18 cellular contexts compared by ENCODE assay signal in the genomic region with DNA sequence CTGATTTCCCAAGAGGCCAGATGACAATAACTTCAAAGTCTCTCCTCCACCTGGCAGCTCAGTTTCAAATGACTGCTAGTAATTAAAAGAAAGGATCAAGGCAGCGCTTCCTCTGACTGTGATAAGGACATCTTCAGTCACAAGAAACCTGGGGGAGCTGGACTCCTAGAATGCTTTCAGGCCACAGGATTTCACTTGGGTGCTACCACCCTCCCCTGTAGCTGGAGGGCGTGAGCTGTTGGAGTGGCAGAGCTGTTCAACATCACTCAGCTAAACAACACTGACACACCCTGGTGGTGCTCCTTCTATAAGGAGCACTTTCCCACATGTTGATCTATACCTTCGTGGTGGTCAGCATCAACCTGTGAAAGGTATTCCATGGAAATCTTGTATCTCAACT. TPM values are rescaled to one million over a fixed set of nuclear protein-coding genes. Genes with fewer than 3 reads are reported as not detected.
DNase-seq lines count a peak whose midpoint lies in the region; ATAC-seq, FAIRE-seq and TF ChIP-seq lines count a peak whose summit lies in the region.
"Had no signal": no experiment of that assay in that cellular context is flagged by ENCODE, and none has a peak within 500 bp of the region (broad histone marks: within the 10 kb centered on the region; RNA-seq: fewer than 3 reads in every experiment).

No MANE protein-coding gene starts in this region.

- DNase-seq in GM10248 (ENCODE audit: extremely low spot score) = no peak
- DNase-seq in H9 = no peak
- DNase-seq in T-cell = no peak
- no peak for DNase-seq in naive B cell
- no peak for DNase-seq in RCC 7860 (ENCODE audit: low spot score)
- no peak for DNase-seq in NCI-H1436 (lab: John Stamatoyannopoulos, UW)
- DNase-seq in NCI-H226 = no peak
- DNase-seq: activated CD8-positive, alpha-beta memory T cell treated with anti-CD3 and anti-CD28 coated beads, Interleukin-2, amount 50 U/mL, for 4 hours; activated naive CD4-positive, alpha-beta T cell treated with anti-CD3 and anti-CD28 coated beads for 36 hours; cortex of kidney; natural killer cell; NCI-H2029; Right ventricle myocardium superior; stimulated activated naive CD8-positive, alpha-beta T cell treated with anti-CD3 and anti-CD28 coated beads, Interleukin-15, Interleukin-2, amounts not matched to agents 100 U/mL and 50 U/mL, for 24 hours; upper lobe of right lung had no signal

- H3K4me2 ChIP-seq in H9 (ENCODE audit: insufficient read depth, insufficient read length, low read length) = no peak overlapping the region

- no CpG with 5 or more reads among the region's 3 CpGs for WGBS in H9 (ENCODE audit: extremely low coverage, insufficient read length, low lambda C conversion rate)

- H2BK15ac ChIP-seq in H9 (ENCODE audit: low read depth, low read length) = no peak overlapping the region

- no peak overlapping the region for H3K27ac ChIP-seq in H9 (ENCODE audit: insufficient read length, low read depth, low read length)
- H3K27ac ChIP-seq: upper lobe of right lung had no signal

- H3K56ac ChIP-seq in H9 (ENCODE audit: insufficient read length, low read depth, low read length) = no peak overlapping the region

- no peaks in the 10 kb centered on the region for H4K20me1 ChIP-seq in H9 (ENCODE audit: control insufficient read depth, insufficient read depth, insufficient read length)

- H3T11ph ChIP-seq in H9 (ENCODE audit: low read length) = no peak overlapping the region

- H3K27ac Mint-ChIP-seq in H9 = no peak overlapping the region
- H3K27ac Mint-ChIP-seq in T-cell = no peak overlapping the region
- peak overlapping the region in 1 of 6 donors; percentile 96 for H3K27ac Mint-ChIP-seq in naive B cell
- H3K27ac Mint-ChIP-seq: activated naive CD4-positive, alpha-beta T cell treated with anti-CD3 and anti-CD28 coated beads for 36 hours; natural killer cell; T-helper 2 cell treated with Interferon-gamma antibody and Interleukin-4, amounts not matched to agents 5 μg/mL and 100 μg/mL, for 36 hours had no signal

- no peak overlapping the region for H3K18ac ChIP-seq in H9 (ENCODE audit: insufficient read length, low read depth, low read length)

- H2AFZ ChIP-seq in H9 (ENCODE audit: low read length) = no peak overlapping the region

- CTCF ChIA-PET in GM10248 (lab: Yijun Ruan, JAX) = interaction anchor here (0.9 to 2.1 kb wide), 9 partner anchors 9 to 703 kb away, joined by 3 to 7 read pairs (median 4); no protein-coding TSS in a partner anchor
- CTCF ChIA-PET in T-cell (lab: Charles Lee) = no interaction called here

- H4K8ac ChIP-seq in H9 (replicated peaks; ENCODE audit: insufficient read length, low read depth, low read length) = no peak overlapping the region

- H3K27me3 ChIP-seq in H9 (ENCODE audit: insufficient read depth, low read length) = peaks cover 23% of the 10 kb centered on the region

- no peak overlapping the region for H4K5ac ChIP-seq in H9 (ENCODE audit: insufficient read length, low read depth, low read length)

- no peak for FAIRE-seq in RCC 7860 (lab: Jason Lieb, UNC)

- H4K91ac ChIP-seq in H9 (ENCODE audit: insufficient read length, low read depth, low read length) = no peak overlapping the region

- H3K4me3 Mint-ChIP-seq in H9 (peak overlapping the region; percentile 11 to 41; a peak in 2 of 5 replicates), T-cell (peak overlapping the region in 2 of 3 donors; percentile 4 to 78), naive B cell (peak overlapping the region in 5 of 8 donors; percentile 17 to 93 (median 89))

- H3K4ac ChIP-seq in H9 (ENCODE audit: low read depth, low read length) = no peak overlapping the region

- no peak overlapping the region for H2AK5ac ChIP-seq in H9 (ENCODE audit: insufficient read length, low read length)

- no peak overlapping the region for H3K23ac ChIP-seq in H9 (ENCODE audit: insufficient read length, low read depth, low read length)

- H3K23me2 ChIP-seq in H9 (ENCODE audit: insufficient read length, low read depth, low read length, poor library complexity, severe bottlenecking) = peaks cover 14% of the 10 kb centered on the region

- H2BK5ac ChIP-seq in H9 (ENCODE audit: insufficient read length, low read length) = no peak overlapping the region

- TF ChIP-seq CTCF in GM10248 (IDR thresholded peaks at IDR 0.05; ENCODE audit: control extremely low read depth, extremely low read depth, low read depth, missing control alignments) (peak; percentile 9), H9 (conservative IDR thresholded peaks at IDR 0.05) (no peak)

- H3K4me1 Mint-ChIP-seq in H9 = peaks cover 19 to 28% of the 10 kb centered on the region in 2 experiments
- peaks cover 12 to 17% (median 13%) of the 10 kb centered on the region in 3 donors for H3K4me1 Mint-ChIP-seq in T-cell
- H3K4me1 Mint-ChIP-seq in naive B cell = peaks cover 22 to 30% (median 26%) of the 10 kb centered on the region in 3 donors

- no peak overlapping the region for H3K9ac ChIP-seq in H9 (ENCODE audit: extremely low read depth, insufficient read length, low read length)

- 0 out of 7 replicates have a peak, but pooled peaks cover 0 to 4% (median 0%) of the 10 kb centered on the region in 3 experiments for H3K36me3 Mint-ChIP-seq in H9 (ENCODE audit: insufficient read depth in 1 of 3, low read depth in 3 of 3)
- H3K36me3 Mint-ChIP-seq in T-cell = no peaks in the 10 kb centered on the region
- no peaks in the 10 kb centered on the region for H3K36me3 Mint-ChIP-seq in naive B cell
- H3K36me3 Mint-ChIP-seq: natural killer cell had no signal

- no peak overlapping the region for H3K14ac ChIP-seq in H9 (ENCODE audit: insufficient read depth, low read length)

- H3K79me2 ChIP-seq in H9 (ENCODE audit: insufficient read depth, low read length) = no peaks in the 10 kb centered on the region

- H2BK120ac ChIP-seq in H9 (ENCODE audit: low read depth, low read length, poor library complexity, severe bottlenecking) = no peak overlapping the region

- no peak overlapping the region for H2BK20ac ChIP-seq in H9 (ENCODE audit: low read depth, low read length, poor library complexity, severe bottlenecking)

- H3K4me1 ChIP-seq in H9 (ENCODE audit: insufficient read depth, low read length) = no peaks in the 10 kb centered on the region

- no peaks in the 10 kb centered on the region for H3K79me1 ChIP-seq in H9 (ENCODE audit: insufficient read depth, low read depth, low read length, poor library complexity, severe bottlenecking)

- H2BK12ac ChIP-seq in H9 (ENCODE audit: insufficient read length, low read depth, low read length) = no peak overlapping the region

- no peaks in the 10 kb centered on the region for H3K9me3 ChIP-seq in H9 (ENCODE audit: control insufficient read depth, low read depth, low read length)
- H3K9me3 ChIP-seq: upper lobe of right lung had no signal

- ATAC-seq in T-cell (replicated peaks in 1 of 4) (no peak), naive B cell (ENCODE audit: low read depth in 2 of 2) (no peak), GM21515 (IDR thresholded peaks at IDR 0.05; ENCODE audit: unreplicated experiment) (no peak)
- ATAC-seq: natural killer cell; stimulated activated naive CD8-positive, alpha-beta T cell treated with anti-CD3 and anti-CD28 coated beads, Interleukin-15, Interleukin-2, amounts not matched to agents 100 U/mL and 50 U/mL, for 24 hours; upper lobe of right lung had no signal

- POLR2A ChIA-PET in GM10248 (lab: Yijun Ruan, JAX) = no interaction called here
- POLR2A ChIA-PET in T-cell (lab: Charles Lee) = interaction anchor here in 1 of 2 donors (0.6 kb wide), 1 partner anchor 444 kb away, joined by 8 read pairs; no protein-coding TSS in a partner anchor

- H3K27me3 Mint-ChIP-seq in H9 (ENCODE audit: low read depth) (peaks cover 63% of the 10 kb centered on the region), T-cell (peaks cover 63 to 65% of the 10 kb centered on the region in 2 donors), naive B cell (peaks cover 0 to 52% (median 9%) of the 10 kb centered on the region in 3 donors)

- H3K9me3 Mint-ChIP-seq in H9 (peaks cover 3% of the 10 kb centered on the region in 2 experiments; a peak in 2 of 5 replicates), T-cell (no peaks in the 10 kb centered on the region), naive B cell (no peaks in the 10 kb centered on the region)
- H3K9me3 Mint-ChIP-seq: activated naive CD4-positive, alpha-beta T cell treated with anti-CD3 and anti-CD28 coated beads for 36 hours; natural killer cell; T-helper 2 cell treated with Interferon-gamma antibody and Interleukin-4, amounts not matched to agents 5 μg/mL and 100 μg/mL, for 36 hours had no signal

RNA-seq across cellular contexts. Expression of a gene that starts 2.2 kb away (rescaled TPM):
- total RNA-seq in H9 (2021) (0.55 and 0.72 TPM in 2 replicates), T-cell (under 1 TPM in 3 of 5 donors, not detected in 2; 0.47 to 0.89 (median 0.73) TPM)
- 1 to 10 TPM in 3 of 6 donors, under 1 TPM in 3; 0.20 to 2.4 (median 1.0) TPM for polyA plus RNA-seq in naive B cell (ENCODE audit: low read depth in 6 of 6)
- total RNA-seq: activated naive CD4-positive, alpha-beta T cell treated with anti-CD3 and anti-CD28 coated beads for 36 hours; glomerular endothelial cell; natural killer cell had no signal

Comparison
In these comparisons a context has a peak if more than half of its experiments do, and no peak if none do; other contexts are left out.
1. H3K4me3 Mint-ChIP-seq: peak in every context shown above with its lines; median percentile 89 in naive B cell; 41 in T-cell; 26 in H9.